ENCODE assay signal across 22 cellular contexts in genomic region chr7:78014401-78014800, GRCh38.
"Had no signal": no experiment of that assay in that cellular context is flagged by ENCODE, and none has a peak within 500 bp of the region (broad histone marks: within the 10 kb centered on the region; RNA-seq: fewer than 3 reads in every experiment).

No MANE protein-coding gene starts in this region.

- ATAC-seq: esophagus mucosa; gastrocnemius medialis; left lung; natural killer cell; psoas muscle; right cardiac atrium; stimulated activated naive B cell treated with anti-CD40 and anti-IgM and Interleukin-4, amounts not matched to agents 10 μg/mL and 1 μg/mL and 100 μg/mL, for 72 hours had no signal

- H3K27ac ChIP-seq: dorsolateral prefrontal cortex, epithelial cell of prostate, gastrocnemius medialis, left lung, ovary, psoas muscle, skin epidermis, thoracic aorta, tibial nerve, upper lobe of left lung had no signal

- H3K36me3 ChIP-seq: gastrocnemius medialis, left lung, ovary, thoracic aorta, tibial nerve, upper lobe of left lung had no signal

- H3K27me3 ChIP-seq: dorsolateral prefrontal cortex, gastrocnemius medialis, ovary, tibial nerve, upper lobe of left lung had no signal

- DNase-seq: dorsolateral prefrontal cortex; effector CD4-positive, alpha-beta T cell; foreskin fibroblast; gastrocnemius medialis; head of caudate nucleus; kidney; left lung; natural killer cell; occipital lobe; ovary; posterior cingulate gyrus; psoas muscle; right cardiac atrium; stimulated activated CD4-positive, alpha-beta T cell treated with anti-CD3 and anti-CD28 coated beads, Interleukin-15, amount 100 ng/mL, for 24 hours; stimulated activated CD4-positive, alpha-beta T cell treated with anti-CD3 and anti-CD28 coated beads, Interleukin-2, amount 100 ng/mL, for 48 hours; stimulated activated naive B cell treated with anti-CD40 and anti-IgM and Interleukin-4, amounts not matched to agents 10 μg/mL and 1 μg/mL and 100 μg/mL, for 72 hours; upper lobe of left lung had no signal

- H3K4me3 ChIP-seq: dorsolateral prefrontal cortex, gastrocnemius medialis, left lung, ovary, psoas muscle, skin epidermis, thoracic aorta, tibial nerve, upper lobe of left lung had no signal
